ENCODE assay signal across 27 cellular contexts in the genomic region with DNA sequence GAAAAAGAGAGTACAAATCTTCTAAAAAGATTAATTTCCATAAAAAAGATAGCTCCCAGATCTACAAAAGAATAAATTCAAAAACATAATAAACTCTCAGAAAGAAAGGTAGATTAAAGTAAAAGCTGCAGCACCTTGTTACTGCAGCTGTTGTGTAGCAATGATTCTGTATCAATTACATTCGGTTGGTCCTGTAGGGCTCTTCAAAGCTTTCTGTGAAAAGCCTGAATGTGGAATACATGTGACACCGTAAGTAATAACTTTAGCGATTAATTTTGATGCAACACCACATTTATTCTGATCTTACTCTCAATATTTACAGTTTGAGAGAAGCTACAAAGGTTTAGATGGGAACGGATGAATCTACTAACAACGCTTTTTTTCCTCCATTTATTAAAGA.
DNase-seq lines count a peak whose midpoint lies in the region; ATAC-seq and TF ChIP-seq lines count a peak whose summit lies in the region.
"Had no signal": no experiment of that assay in that cellular context is flagged by ENCODE, and none has a peak within 500 bp of the region (broad histone marks: within the 10 kb centered on the region; RNA-seq: fewer than 3 reads in every experiment).

No MANE protein-coding gene starts in this region.

- H3K4me2 ChIP-seq in smooth muscle cell: no peak overlapping the region
- H3K4me2 ChIP-seq: A549 had no signal

- H3K4me1 ChIP-seq in smooth muscle cell (ENCODE audit: low read depth): no peaks in the 10 kb centered on the region
- H3K4me1 ChIP-seq: A549, ascending aorta, colonic mucosa, suprapubic skin, upper lobe of right lung had no signal

- no peaks in the 10 kb centered on the region for H3K27me3 ChIP-seq in smooth muscle cell (ENCODE audit: low read depth)
- H3K27me3 ChIP-seq: ascending aorta, colonic mucosa, suprapubic skin, upper lobe of right lung had no signal

- no peaks in the 10 kb centered on the region for H3F3A ChIP-seq in smooth muscle cell (ENCODE audit: low read depth)

- no peaks in the 10 kb centered on the region for H3K36me3 ChIP-seq in smooth muscle cell (ENCODE audit: low read depth)
- H3K36me3 ChIP-seq: ascending aorta, colonic mucosa, suprapubic skin, upper lobe of right lung had no signal

- H3K9me3 ChIP-seq in smooth muscle cell (replicated peaks; ENCODE audit: low read depth): no peaks in the 10 kb centered on the region
- H3K9me3 ChIP-seq: A549, ascending aorta, colonic mucosa, suprapubic skin, upper lobe of right lung had no signal

- TF ChIP-seq CTCF in smooth muscle cell (IDR thresholded peaks at IDR 0.05; ENCODE audit: borderline replicate concordance, insufficient read depth, poor library complexity, severe bottlenecking): no peak

- no peaks in the 10 kb centered on the region for H4K20me1 ChIP-seq in smooth muscle cell (ENCODE audit: low read depth)

- H3K27ac ChIP-seq in smooth muscle cell (ENCODE audit: low read depth): no peak overlapping the region
- H3K27ac ChIP-seq: A549, ascending aorta, colonic mucosa, suprapubic skin, upper lobe of right lung had no signal

- H3K4me3 ChIP-seq in smooth muscle cell: no peak overlapping the region
- H3K4me3 ChIP-seq: A549, ascending aorta, colonic mucosa, suprapubic skin, upper lobe of right lung had no signal

- no peak for ATAC-seq in GM19455 (IDR thresholded peaks at IDR 0.05; ENCODE audit: unreplicated experiment)
- ATAC-seq: A549; activated CD8-positive, alpha-beta memory T cell treated with anti-CD3 and anti-CD28 coated beads, Interleukin-2, amount 10 ng/mL, durations not matched to agents 7 days and 5 days; activated T-cell treated with anti-CD3 and anti-CD28 coated beads, Interleukin-2, amount 50 U/mL, for 4 hours; left colon; natural killer cell treated with Interleukin-12 subunit alpha and Interleukin-12 subunit beta and Interleukin-15 and Interleukin-18, amount 100 ng/mL, for 72 hours; T-helper 17 cell; upper lobe of right lung had no signal

- H3K9ac ChIP-seq in smooth muscle cell (ENCODE audit: low read depth): no peak overlapping the region

- H3K79me2 ChIP-seq in smooth muscle cell (ENCODE audit: low read depth): no peaks in the 10 kb centered on the region

- WGBS in smooth muscle cell (ENCODE audit: low lambda C conversion rate): 94% methylated on average over 5 of the region's 5 CpGs

- DNase-seq in NCI-H2227 (lab: John Stamatoyannopoulos, UW; ENCODE audit: unreplicated experiment): peak; percentile 6
- DNase-seq in NCI-H2227 treated with DMSO at 0.1 percent for 48 hours (lab: John Stamatoyannopoulos, UW): no peak
- DNase-seq in NCI-H128 (lab: John Stamatoyannopoulos, UW; ENCODE audit: unreplicated experiment): peak; percentile 39
- peak; percentile 14 for DNase-seq in SHP77 treated with DMSO at 0.1 percent for 48 hours (lab: John Stamatoyannopoulos, UW)
- no peak for DNase-seq in smooth muscle cell (lab: John Stamatoyannopoulos, UW; ENCODE audit: unreplicated experiment)
- DNase-seq in stimulated activated CD4-positive, alpha-beta T cell treated with anti-CD3 and anti-CD28 coated beads, Interleukin-12 subunit alpha, Interleukin-12 subunit beta, amount 100 ng/mL, for 4 hours: no peak
- no peak for DNase-seq in stimulated activated CD8-positive, alpha-beta memory T cell treated with anti-CD3 and anti-CD28 coated beads, Interleukin-4, amount 100 ng/mL, for 48 hours
- DNase-seq: activated CD8-positive, alpha-beta memory T cell treated with anti-CD3 and anti-CD28 coated beads, Interleukin-2, amount 10 ng/mL, durations not matched to agents 7 days and 5 days; activated gamma-delta T cell treated with Interleukin-2 at 50 U/mL for 16 hours; activated T-cell treated with anti-CD3 and anti-CD28 coated beads, Interleukin-2, amount 50 U/mL, for 4 hours; colonic mucosa; effector CD4-positive, alpha-beta T cell; EL; GOT3; left colon; mammary epithelial cell; NCI-H1694; NCI-H345; NK-92 treated with Interleukin-12 subunit alpha and Interleukin-12 subunit beta, amount 100 ng/mL, for 24 hours; stimulated activated naive CD4-positive, alpha-beta T cell treated with Interleukin-2 at 50 U/mL for 16 hours; T-helper 17 cell; upper lobe of right lung had no signal

- H2AFZ ChIP-seq in smooth muscle cell (ENCODE audit: low read depth): peak overlapping the region; percentile 39

Comparison
In these comparisons a context has a peak if more than half of its experiments do, and no peak if none do; other contexts are left out.
1. DNase-seq: peak in NCI-H2227 (single experiment), NCI-H128 (single experiment) and SHP77 treated with DMSO at 0.1 percent for 48 hours (single experiment); none in NCI-H2227 treated with DMSO at 0.1 percent for 48 hours (single experiment), smooth muscle cell (single experiment), stimulated activated CD4-positive, alpha-beta T cell treated with anti-CD3 and anti-CD28 coated beads, Interleukin-12 subunit alpha, Interleukin-12 subunit beta, amount 100 ng/mL, for 4 hours (single experiment) and stimulated activated CD8-positive, alpha-beta memory T cell treated with anti-CD3 and anti-CD28 coated beads, Interleukin-4, amount 100 ng/mL, for 48 hours (single experiment).